Comparison of ENCODE assay signal across 17 cellular contexts in genomic region chr2:25714740-25715139, GRCh38. TPM values are rescaled to one million over a fixed set of nuclear protein-coding genes. Genes with fewer than 3 reads are reported as not detected.
DNase-seq lines count a peak whose midpoint lies in the region; ATAC-seq and TF ChIP-seq lines count a peak whose summit lies in the region.
"Had no signal": no experiment of that assay in that cellular context is flagged by ENCODE, and none has a peak within 500 bp of the region (broad histone marks: within the 10 kb centered on the region; RNA-seq: fewer than 3 reads in every experiment).

No MANE protein-coding gene starts in this region.

- H3K36me3 ChIP-seq in mammary epithelial cell (ENCODE audit: insufficient read depth, low read length) (no peaks in the 10 kb centered on the region), brain microvascular endothelial cell (replicated peaks) (no peaks in the 10 kb centered on the region)
- H3K36me3 ChIP-seq: BLaER1 treated with 17β-estradiol and CSF1 and Interleukin-3, amounts not matched to agents 10 nM and 100 nM; breast epithelium had no signal

- WGBS in mammary epithelial cell (ENCODE audit: low coverage, missing lambda C conversion rate), result 92% methylated on average over 1 of the region's 1 CpG

- H3K27me3 Mint-ChIP-seq in MCF 10A (ENCODE audit: insufficient read depth, unreplicated experiment), result peaks cover 14% of the 10 kb centered on the region

- in situ Hi-C loops in mammary epithelial cell (cut with MboI; ENCODE audit: low sequenced_read_pairs in 2 of 2), result no loop called here
- in situ Hi-C loops in brain microvascular endothelial cell (cut with HindIII; ENCODE audit: low pct_ligation_motif_present, low sequenced_read_pairs), result no loop called here

- H3K4me3 ChIP-seq in mammary epithelial cell (replicated peaks in 1 of 3; ENCODE audit: insufficient read depth in 1 of 3, low read depth in 2 of 3, low read length in 3 of 3), result no peak overlapping the region
- H3K4me3 ChIP-seq in NB4 (ENCODE audit: low read depth, low read length), result no peak overlapping the region
- no peak overlapping the region for H3K4me3 ChIP-seq in brain microvascular endothelial cell (ENCODE audit: low read depth, low read length)
- H3K4me3 ChIP-seq: BLaER1 treated with 17β-estradiol and CSF1 and Interleukin-3, amounts not matched to agents 10 nM and 100 nM; breast epithelium; SK-N-MC had no signal

- H3K9me3 ChIP-seq in mammary epithelial cell (replicated peaks; ENCODE audit: insufficient read depth, low read length), result no peaks in the 10 kb centered on the region
- H3K9me3 ChIP-seq: BLaER1 treated with 17β-estradiol and CSF1 and Interleukin-3, amounts not matched to agents 10 nM and 100 nM; breast epithelium had no signal

- TF ChIP-seq CTCF in MCF 10A (IDR thresholded peaks at IDR 0.05; ENCODE audit: unreplicated experiment) (no peak), mammary epithelial cell (conservative IDR thresholded peaks at IDR 0.05 in 1 of 2, IDR thresholded peaks at IDR 0.05 in 1 of 2; ENCODE audit: extremely low read depth in 1 of 2, insufficient read depth in 1 of 2, low read depth in 1 of 2, low read length in 2 of 2) (peak in 1 of 2 donors; percentile 5), NB4 (IDR thresholded peaks at IDR 0.05; ENCODE audit: low read depth, low read length) (no peak), brain microvascular endothelial cell (IDR thresholded peaks at IDR 0.05; ENCODE audit: low read depth, low read length, missing control alignments) (peak; percentile 22)

- H3K27ac Mint-ChIP-seq in MCF 10A (ENCODE audit: low read depth, unreplicated experiment), result no peak overlapping the region
- H3K27ac Mint-ChIP-seq: stimulated activated memory B cell treated with anti-CD40 and anti-IgM and Interleukin-4, amounts not matched to agents 10 μg/mL and 1 μg/mL and 100 μg/mL, for 72 hours had no signal

- CTCF ChIA-PET in MCF 10A (lab: Yijun Ruan, JAX) (interaction anchor here (0.6 to 0.9 kb wide), 4 partner anchors 25 to 788 kb away, joined by 3 to 4 read pairs (median 4); no protein-coding TSS in a partner anchor), mammary epithelial cell (lab: Charles Lee; ENCODE audit: low non-redundant PET) (no interaction called here)

- no peak overlapping the region for H3K4me2 ChIP-seq in mammary epithelial cell (ENCODE audit: insufficient read depth, low read depth, low read length)
- H3K4me2 ChIP-seq: BLaER1 treated with 17β-estradiol and CSF1 and Interleukin-3, amounts not matched to agents 10 nM and 100 nM had no signal

- H3K4me1 Mint-ChIP-seq in MCF 10A (ENCODE audit: insufficient read depth, unreplicated experiment), result peaks cover 10% of the 10 kb centered on the region

- ATAC-seq in HG03108 (IDR thresholded peaks at IDR 0.05; ENCODE audit: unreplicated experiment), result no peak
- ATAC-seq in HG02610 (IDR thresholded peaks at IDR 0.05; ENCODE audit: unreplicated experiment), result no peak
- no peak for ATAC-seq in GM18505 (IDR thresholded peaks at IDR 0.05; ENCODE audit: unreplicated experiment)
- ATAC-seq: stimulated activated memory B cell treated with anti-CD40 and anti-IgM and Interleukin-4, amounts not matched to agents 10 μg/mL and 1 μg/mL and 100 μg/mL, for 72 hours had no signal

- POLR2A ChIA-PET in MCF 10A (lab: Yijun Ruan, JAX), result interaction anchor here (1.3 kb wide), 1 partner anchor 16 kb away, joined by 3 read pairs; no protein-coding TSS in a partner anchor

- intact Hi-C loops in MCF 10A (cut with micrococcal nuclease) (no loop called here), mammary epithelial cell (cut with micrococcal nuclease) (no loop called here)

- peaks cover 12% of the 10 kb centered on the region for H3K4me1 ChIP-seq in mammary epithelial cell (ENCODE audit: insufficient read depth, low read length)
- H3K4me1 ChIP-seq: breast epithelium had no signal

- H3K9ac ChIP-seq in mammary epithelial cell (ENCODE audit: insufficient read depth, low read length), result no peak overlapping the region
- H3K9ac ChIP-seq: BLaER1 treated with 17β-estradiol and CSF1 and Interleukin-3, amounts not matched to agents 10 nM and 100 nM had no signal

- dilution Hi-C loops in mammary epithelial cell (cut with HindIII; ENCODE audit: low sequenced_read_pairs), result no loop called here

- DNase-seq in MCF 10A (ENCODE audit: unreplicated experiment), result peak; percentile 30
- DNase-seq in mammary epithelial cell, result no peak
- peak; percentile 32 for DNase-seq in NB4 (ENCODE audit: low read depth)
- no peak for DNase-seq in brain microvascular endothelial cell
- DNase-seq in iPS-NIHi11 (ENCODE audit: low spot score), result no peak
- DNase-seq: activated CD4-positive, alpha-beta T cell treated with anti-CD3 and anti-CD28 coated beads, Interleukin-2, amount 50 U/mL, for 4 hours; activated effector memory CD4-positive, alpha-beta T cell treated with anti-CD3 and anti-CD28 coated beads, Interleukin-2, amount 50 U/mL, for 16 hours; KG1; NCI-H345 had no signal

- no peaks in the 10 kb centered on the region for H3K9me3 Mint-ChIP-seq in MCF 10A (ENCODE audit: unreplicated experiment)
- H3K9me3 Mint-ChIP-seq: stimulated activated memory B cell treated with anti-CD40 and anti-IgM and Interleukin-4, amounts not matched to agents 10 μg/mL and 1 μg/mL and 100 μg/mL, for 72 hours had no signal

- H3K79me2 ChIP-seq in mammary epithelial cell (ENCODE audit: insufficient read depth, low read length), result no peaks in the 10 kb centered on the region

- H3K4me3 Mint-ChIP-seq in MCF 10A (ENCODE audit: unreplicated experiment), result no peak overlapping the region
- H3K4me3 Mint-ChIP-seq: stimulated activated memory B cell treated with anti-CD40 and anti-IgM and Interleukin-4, amounts not matched to agents 10 μg/mL and 1 μg/mL and 100 μg/mL, for 72 hours had no signal

- H3K27ac ChIP-seq in mammary epithelial cell (ENCODE audit: insufficient read depth, low read depth, low read length) (no peak overlapping the region), brain microvascular endothelial cell (no peak overlapping the region)
- H3K27ac ChIP-seq: BLaER1 treated with 17β-estradiol and CSF1 and Interleukin-3, amounts not matched to agents 10 nM and 100 nM; breast epithelium; epithelial cell of prostate; SK-N-MC had no signal

- no peaks in the 10 kb centered on the region for H3K36me3 Mint-ChIP-seq in MCF 10A (ENCODE audit: insufficient read depth, unreplicated experiment)
- H3K36me3 Mint-ChIP-seq: stimulated activated memory B cell treated with anti-CD40 and anti-IgM and Interleukin-4, amounts not matched to agents 10 μg/mL and 1 μg/mL and 100 μg/mL, for 72 hours had no signal

- H4K20me1 ChIP-seq in mammary epithelial cell (ENCODE audit: insufficient read depth, low read length), result no peaks in the 10 kb centered on the region
- H4K20me1 ChIP-seq: BLaER1 treated with 17β-estradiol and CSF1 and Interleukin-3, amounts not matched to agents 10 nM and 100 nM had no signal

- no TSS peak for BruUV-seq in MCF 10A (replicated peaks; lab: Mats Ljungman, UMichigan)
- no TSS peak for BruUV-seq in mammary epithelial cell (replicated peaks; lab: Mats Ljungman, UMichigan)

- H3K27me3 ChIP-seq in mammary epithelial cell (ENCODE audit: insufficient read depth, low read length), result no peaks in the 10 kb centered on the region
- H3K27me3 ChIP-seq in brain microvascular endothelial cell (replicated peaks), result no peaks in the 10 kb centered on the region
- H3K27me3 ChIP-seq: BLaER1 treated with 17β-estradiol and CSF1 and Interleukin-3, amounts not matched to agents 10 nM and 100 nM; breast epithelium had no signal

- TF ChIP-seq POLR2A in NB4 (IDR thresholded peaks at IDR 0.05; ENCODE audit: extremely low read depth, insufficient read length) (no peak), GM18505 (IDR thresholded peaks at IDR 0.05; ENCODE audit: borderline replicate concordance, extremely low read depth, insufficient read depth, insufficient read length) (no peak)

- no peak overlapping the region for H2AFZ ChIP-seq in mammary epithelial cell (ENCODE audit: low read depth, low read length)

RNA-seq across cellular contexts. Expression of gene DTNB, which starts 41.4 kb away (rescaled TPM):
- total RNA-seq in MCF 10A (2022) (22.7 and 26.3 TPM in 2 replicates), mammary epithelial cell (10 to 100 TPM; 38.8 to 42.9 TPM)
- 25.9 TPM for polyA plus RNA-seq in mammary epithelial cell
- polyA minus RNA-seq in mammary epithelial cell, result 65.9 TPM

Comparison
In these comparisons a context has a peak if more than half of its experiments do, and no peak if none do; other contexts are left out.
1. DNase-seq: peak in MCF 10A (single experiment) and NB4 (single experiment); none in mammary epithelial cell (single experiment), brain microvascular endothelial cell (single experiment) and iPS-NIHi11 (single experiment).